Comparison of ENCODE assay signal across 18 cellular contexts in genomic region chr21:41943468-41944250, GRCh38.
"Had no signal": no experiment of that assay in that cellular context is flagged by ENCODE, and none has a peak within 500 bp of the region (broad histone marks: within the 10 kb centered on the region; RNA-seq: fewer than 3 reads in every experiment).

No MANE protein-coding gene starts in this region.

- FAIRE-seq: astrocyte had no signal

- H3K27ac Mint-ChIP-seq: activated naive CD8-positive, alpha-beta T cell; activated T-cell treated with anti-CD3 and anti-CD28 coated beads, Interleukin-2, amount 50 U/mL, for 24 hours; effector memory CD8-positive, alpha-beta T cell; immature natural killer cell; progenitor cell of endocrine pancreas; stimulated activated memory B cell treated with anti-CD40 and anti-IgM and Interleukin-4, amounts not matched to agents 10 μg/mL and 1 μg/mL and 100 μg/mL, for 72 hours; T-helper 2 cell treated with Interferon-gamma antibody and Interleukin-4, amounts not matched to agents 5 μg/mL and 100 μg/mL, for 36 hours had no signal

- H3K27me3 Mint-ChIP-seq: activated naive CD8-positive, alpha-beta T cell; activated T-cell treated with anti-CD3 and anti-CD28 coated beads, Interleukin-2, amount 50 U/mL, for 24 hours; progenitor cell of endocrine pancreas; stimulated activated memory B cell treated with anti-CD40 and anti-IgM and Interleukin-4, amounts not matched to agents 10 μg/mL and 1 μg/mL and 100 μg/mL, for 72 hours had no signal

- DNase-seq: activated CD4-positive, alpha-beta T cell treated with anti-CD3 and anti-CD28 coated beads, Interleukin-2, amount 50 U/mL, for 4 hours; activated gamma-delta T cell; activated T-cell treated with anti-CD3 and anti-CD28 coated beads, Interleukin-2, amount 50 U/mL, for 24 hours; effector memory CD8-positive, alpha-beta T cell; immature natural killer cell; left colon; mesenchymal stem cell; right lobe of liver; SJCRH30; stimulated activated CD4-positive, alpha-beta T cell treated with anti-CD3 and anti-CD28 coated beads, Interleukin-1b, Interleukin-23, amount 100 ng/mL, for 48 hours; SW 1271; upper lobe of right lung had no signal

- H3K4me3 Mint-ChIP-seq: activated naive CD8-positive, alpha-beta T cell; activated T-cell treated with anti-CD3 and anti-CD28 coated beads, Interleukin-2, amount 50 U/mL, for 24 hours; effector memory CD8-positive, alpha-beta T cell; immature natural killer cell; neural crest cell; stimulated activated memory B cell treated with anti-CD40 and anti-IgM and Interleukin-4, amounts not matched to agents 10 μg/mL and 1 μg/mL and 100 μg/mL, for 72 hours; T-helper 2 cell treated with Interferon-gamma antibody and Interleukin-4, amounts not matched to agents 5 μg/mL and 100 μg/mL, for 36 hours had no signal

- H3K9me3 Mint-ChIP-seq: activated T-cell treated with anti-CD3 and anti-CD28 coated beads, Interleukin-2, amount 50 U/mL, for 24 hours; effector memory CD8-positive, alpha-beta T cell; immature natural killer cell; neural crest cell; T-helper 2 cell treated with Interferon-gamma antibody and Interleukin-4, amounts not matched to agents 5 μg/mL and 100 μg/mL, for 36 hours had no signal

- H3K36me3 Mint-ChIP-seq: immature natural killer cell had no signal

- H3K4me1 Mint-ChIP-seq: immature natural killer cell; stimulated activated memory B cell treated with anti-CD40 and anti-IgM and Interleukin-4, amounts not matched to agents 10 μg/mL and 1 μg/mL and 100 μg/mL, for 72 hours had no signal
